In genomic region chr2:143950675-143951074, GRCh38 we compare ENCODE assay signal across 20 cellular contexts.
DNase-seq lines count a peak whose midpoint lies in the region; ATAC-seq and TF ChIP-seq lines count a peak whose summit lies in the region.
"Had no signal": no experiment of that assay in that cellular context is flagged by ENCODE, and none has a peak within 500 bp of the region (broad histone marks: within the 10 kb centered on the region; RNA-seq: fewer than 3 reads in every experiment).

No MANE protein-coding gene starts in this region.

- H3K27me3 ChIP-seq in OCI-LY3 (ENCODE audit: low read depth, low read length), result no peaks in the 10 kb centered on the region
- H3K27me3 ChIP-seq in lower lobe of right lung (ENCODE audit: low read depth), result no peaks in the 10 kb centered on the region
- H3K27me3 ChIP-seq in vagina, result no peaks in the 10 kb centered on the region
- H3K27me3 ChIP-seq: SJCRH30 had no signal

- H3K9ac ChIP-seq in OCI-LY3 (ENCODE audit: low read length), result peak overlapping the region; percentile 51

- 0 out of 2 replicates have a peak overlapping the region, but pooled peaks have one; percentile 5 for H3K4me3 ChIP-seq in OCI-LY3 (ENCODE audit: low read length)
- no peak overlapping the region for H3K4me3 ChIP-seq in lower lobe of right lung
- no peak overlapping the region for H3K4me3 ChIP-seq in vagina
- H3K4me3 ChIP-seq: GM23338, HAP-1, SJCRH30 had no signal

- TF ChIP-seq CTCF in OCI-LY3 (IDR thresholded peaks at IDR 0.05; ENCODE audit: low read depth, low read length) (no peak), lower lobe of right lung (IDR thresholded peaks at IDR 0.05) (no peak), vagina (IDR thresholded peaks at IDR 0.05) (no peak)

- no peaks in the 10 kb centered on the region for H3K79me2 ChIP-seq in OCI-LY3 (ENCODE audit: low read length)

- H3K36me3 ChIP-seq in OCI-LY3 (replicated peaks; ENCODE audit: low read depth, low read length) (peaks cover 6% of the 10 kb centered on the region), lower lobe of right lung (peaks cover 4% of the 10 kb centered on the region), vagina (no peaks in the 10 kb centered on the region)
- H3K36me3 ChIP-seq: HAP-1, SJCRH30 had no signal

- H3K4me1 ChIP-seq in OCI-LY3 (ENCODE audit: low read length), result peaks cover 84% of the 10 kb centered on the region
- peaks cover 3% of the 10 kb centered on the region for H3K4me1 ChIP-seq in lower lobe of right lung
- peaks cover 18% of the 10 kb centered on the region for H3K4me1 ChIP-seq in vagina
- H3K4me1 ChIP-seq: HAP-1 had no signal

- H3K9me3 ChIP-seq in OCI-LY3 (ENCODE audit: insufficient read depth, low read length) (no peaks in the 10 kb centered on the region), lower lobe of right lung (no peaks in the 10 kb centered on the region), vagina (no peaks in the 10 kb centered on the region)
- H3K9me3 ChIP-seq: HAP-1, SJCRH30 had no signal

- intact Hi-C loops in lower lobe of right lung (cut with DNase I) (no loop called here), vagina (cut with DNase I) (no loop called here)

- no peaks in the 10 kb centered on the region for H4K20me1 ChIP-seq in OCI-LY3 (ENCODE audit: insufficient read depth, low read length)

- H3K4me2 ChIP-seq in OCI-LY3 (ENCODE audit: low read length), result peak overlapping the region; percentile 66
- H3K4me2 ChIP-seq: GM23338 had no signal

- ATAC-seq in lower lobe of right lung (no peak), GM21367 (IDR thresholded peaks at IDR 0.05; ENCODE audit: unreplicated experiment) (no peak), GM19023 (IDR thresholded peaks at IDR 0.05; ENCODE audit: unreplicated experiment) (no peak)
- ATAC-seq: GM23338 had no signal

- no peak overlapping the region for H2AFZ ChIP-seq in OCI-LY3 (ENCODE audit: low read depth, low read length)
- H2AFZ ChIP-seq: GM23338 had no signal

- TF ChIP-seq POLR2A in vagina (IDR thresholded peaks at IDR 0.05), result no peak

- H3K27ac ChIP-seq in OCI-LY3 (ENCODE audit: low read length) (peak overlapping the region; percentile 95), lower lobe of right lung (peak overlapping the region; percentile 37), vagina (peak overlapping the region; percentile 22)
- H3K27ac ChIP-seq: C4-2B, SJCRH30 had no signal

- DNase-seq in NCI-H1105 treated with DMSO at 0.1 percent for 48 hours (lab: John Stamatoyannopoulos, UW) (peak; percentile 15), NCI-H1105 (lab: John Stamatoyannopoulos, UW) (no peak), lower lobe of right lung (no peak), vagina (ENCODE audit: extremely low spot score in 2 of 2) (no peak), GM03348 (ENCODE audit: low spot score) (no peak)
- DNase-seq: 8988T; AML-193; CD8-positive, alpha-beta memory T cell; NCI-H1417; NCI-H1694 treated with DMSO at 0.1 percent for 48 hours; NCI-H2081 treated with DMSO at 0.1 percent for 48 hours; NK-92 treated with Interleukin-12 subunit alpha and Interleukin-12 subunit beta, amount 100 ng/mL, for 24 hours; SJCRH30; T-helper 1 cell had no signal

Comparison
In these comparisons a context has a peak if more than half of its experiments do, and no peak if none do; other contexts are left out.
1. H3K27ac ChIP-seq: peak in every context shown above with its lines; median percentile 95 in OCI-LY3; 37 in lower lobe of right lung; 22 in vagina.